ENCODE assay signal across 16 cellular contexts in genomic region chr2:201996681-201997254, GRCh38. TPM values are rescaled to one million over a fixed set of nuclear protein-coding genes. Genes with fewer than 3 reads are reported as not detected.
A peak's percentile ranks its signal among the peaks of the same experiment; 100 is the strongest.
DNase-seq lines count a peak whose midpoint lies in the region; ATAC-seq, FAIRE-seq and TF ChIP-seq lines count a peak whose summit lies in the region.
"Had no signal": no experiment of that assay in that cellular context is flagged by ENCODE, and none has a peak within 500 bp of the region (broad histone marks: within the 10 kb centered on the region; RNA-seq: fewer than 3 reads in every experiment).

No MANE protein-coding gene starts in this region.

- peak overlapping the region; percentile 9; the same call in 1 of the 2 replicates for H3K9ac ChIP-seq in iPS-20b (ENCODE audit: low read depth, low read length)

- H3K4me3 ChIP-seq in BE2C (ENCODE audit: low read depth, low read length) (no peak overlapping the region), iPS-20b (ENCODE audit: low read length) (peak overlapping the region; percentile 25; the same call in 1 of the 2 replicates), psoas muscle (no peak overlapping the region)
- H3K4me3 ChIP-seq: thoracic aorta had no signal

- intact Hi-C loops in psoas muscle (cut with DNase I), result no loop called here

- WGBS in psoas muscle, 3 donors, result 63 to 74% (median 71%) methylated on average over 7 of the region's 7 CpGs

- H3K4me1 ChIP-seq in BE2C (peaks cover 21% of the 10 kb centered on the region), iPS-20b (ENCODE audit: insufficient read depth, low read length) (peaks cover 28% of the 10 kb centered on the region), psoas muscle (no peaks in the 10 kb centered on the region)

- H3K27ac ChIP-seq in iPS-20b (ENCODE audit: low read length) (no peak overlapping the region), psoas muscle (no peak overlapping the region)
- H3K27ac ChIP-seq: thoracic aorta had no signal

- DNase-seq in BE2C (peak; percentile 30), KBM-7 (peak; percentile 49), psoas muscle (no peak), NCI-H446 (lab: John Stamatoyannopoulos, UW) (no peak), frontal cortex (ENCODE audit: low spot score in 2 of 2) (no peak)
- DNase-seq: activated CD4-positive, alpha-beta T cell treated with anti-CD3 and anti-CD28 coated beads for 48 hours; activated T-cell treated with anti-CD3 and anti-CD28 coated beads for 4 hours; left ventricle myocardium superior; NCI-H1092 treated with DMSO at 0.1 percent for 48 hours; NCI-H2227 treated with DMSO at 0.1 percent for 48 hours; T-helper 17 cell had no signal

- H3K36me3 ChIP-seq in BE2C (no peaks in the 10 kb centered on the region), iPS-20b (ENCODE audit: insufficient read depth, low read depth, low read length) (no peaks in the 10 kb centered on the region), psoas muscle (ENCODE audit: insufficient read depth in 1 of 2, low read depth in 1 of 2) (no peaks in the 10 kb centered on the region)
- H3K36me3 ChIP-seq: thoracic aorta had no signal

- H3K27me3 ChIP-seq in BE2C, result no peaks in the 10 kb centered on the region
- H3K27me3 ChIP-seq in iPS-20b (ENCODE audit: insufficient read depth, low read length), result no peaks in the 10 kb centered on the region
- H3K27me3 ChIP-seq in psoas muscle (ENCODE audit: insufficient read depth in 3 of 3, low read length in 2 of 3), result no peaks in the 10 kb centered on the region

- TF ChIP-seq CTCF in BE2C (IDR thresholded peaks at IDR 0.05; ENCODE audit: low read depth, low read length) (no peak), psoas muscle (IDR thresholded peaks at IDR 0.05) (no peak)

- peak; percentile 66; the same call in 2 of the 3 replicates for ATAC-seq in SK-N-SH treated with all-trans-retinoic acid at 6 μM for 48 hours
- no peak for ATAC-seq in psoas muscle
- ATAC-seq in HG03159 (IDR thresholded peaks at IDR 0.05; ENCODE audit: unreplicated experiment), result no peak
- ATAC-seq: left ventricle myocardium superior, T-helper 17 cell had no signal

- no peak for FAIRE-seq in frontal cortex (lab: Jason Lieb, UNC)
- FAIRE-seq: RCC 7860 had no signal

- no peaks in the 10 kb centered on the region for H3K9me3 ChIP-seq in BE2C
- H3K9me3 ChIP-seq in iPS-20b (ENCODE audit: insufficient read depth, low read depth, low read length), result no peaks in the 10 kb centered on the region
- H3K9me3 ChIP-seq in psoas muscle, result no peaks in the 10 kb centered on the region
- H3K9me3 ChIP-seq: thoracic aorta had no signal

- in situ Hi-C loops in KBM-7 (cut with MboI; ENCODE audit: low pct_unique_long_range_greater_than_20kb, low sequenced_read_pairs), result no loop called here

TF ChIP-seq in SK-N-SH treated with all-trans-retinoic acid at 6 μM for 48 hours, 23 proteins besides CTCF, POLR2A, EP300 and RAD21:
- TF ChIP-seq CREB5 (CRISPR knock-in tag; IDR thresholded peaks at IDR 0.05; ENCODE audit: low read depth) (no peak), BACH2 (CRISPR knock-in tag; IDR thresholded peaks at IDR 0.05; ENCODE audit: borderline replicate concordance) (0 out of 2 replicates have a peak, but pooled peaks have one; percentile 62), TCF4 (CRISPR knock-in tag; IDR thresholded peaks at IDR 0.05; ENCODE audit: borderline replicate concordance) (peak; percentile 79; the same call in 1 of the 2 replicates), CSDC2 (CRISPR knock-in tag; IDR thresholded peaks at IDR 0.05) (peak; percentile 93), ESRRG (CRISPR knock-in tag; IDR thresholded peaks at IDR 0.05) (no peak), TSHZ2 (CRISPR knock-in tag; IDR thresholded peaks at IDR 0.05) (peak; percentile 95), ZNF8 (CRISPR knock-in tag; IDR thresholded peaks at IDR 0.05) (peak; percentile 61), SNAI2 (CRISPR knock-in tag; IDR thresholded peaks at IDR 0.05) (peak; percentile 74), PATZ1 (CRISPR knock-in tag; IDR thresholded peaks at IDR 0.05; ENCODE audit: borderline replicate concordance) (no peak), ZNF70 (CRISPR knock-in tag; IDR thresholded peaks at IDR 0.05) (0 out of 2 replicates have a peak, but pooled peaks have one; percentile 30), GLIS3 (CRISPR knock-in tag; IDR thresholded peaks at IDR 0.05) (peak; percentile 56; the same call in 1 of the 2 replicates), PPARA (CRISPR knock-in tag; IDR thresholded peaks at IDR 0.05; ENCODE audit: borderline replicate concordance) (peak; percentile 58; the same call in 1 of the 2 replicates), ZC3H10 (CRISPR knock-in tag; IDR thresholded peaks at IDR 0.05) (no peak), CSRNP3 (CRISPR knock-in tag; IDR thresholded peaks at IDR 0.05) (no peak), ISL1 (CRISPR knock-in tag; IDR thresholded peaks at IDR 0.05) (peak; percentile 73), ZFP3 (CRISPR knock-in tag; IDR thresholded peaks at IDR 0.05) (peak; percentile 67)

RNA-seq across cellular contexts. Expression of gene FZD7, which starts 36.9 kb away (rescaled TPM):
- 27.4 TPM for polyA plus RNA-seq in BE2C (2012; ENCODE audit: insufficient read depth, insufficient read length, low read depth)
- total RNA-seq in psoas muscle (10 to 100 TPM in 2 of 4 donors, 1 to 10 TPM in 2; 4.1 to 32.1 (median 9.9) TPM), frontal cortex (15.5 TPM)
- 10 to 100 TPM in 1 of 3 donors, 1 to 10 TPM in 2; 1.8 to 14.4 (median 3.7) TPM for polyA plus RNA-seq in psoas muscle

Comparison
In these comparisons a context has a peak if more than half of its experiments do, and no peak if none do; other contexts are left out.
1. DNase-seq: peak in BE2C (single experiment) and KBM-7 (single experiment); none in psoas muscle (0 of 2), NCI-H446 (0 of 2) and frontal cortex (0 of 2).